1 cellular context compared by ENCODE assay signal in the genomic region with DNA sequence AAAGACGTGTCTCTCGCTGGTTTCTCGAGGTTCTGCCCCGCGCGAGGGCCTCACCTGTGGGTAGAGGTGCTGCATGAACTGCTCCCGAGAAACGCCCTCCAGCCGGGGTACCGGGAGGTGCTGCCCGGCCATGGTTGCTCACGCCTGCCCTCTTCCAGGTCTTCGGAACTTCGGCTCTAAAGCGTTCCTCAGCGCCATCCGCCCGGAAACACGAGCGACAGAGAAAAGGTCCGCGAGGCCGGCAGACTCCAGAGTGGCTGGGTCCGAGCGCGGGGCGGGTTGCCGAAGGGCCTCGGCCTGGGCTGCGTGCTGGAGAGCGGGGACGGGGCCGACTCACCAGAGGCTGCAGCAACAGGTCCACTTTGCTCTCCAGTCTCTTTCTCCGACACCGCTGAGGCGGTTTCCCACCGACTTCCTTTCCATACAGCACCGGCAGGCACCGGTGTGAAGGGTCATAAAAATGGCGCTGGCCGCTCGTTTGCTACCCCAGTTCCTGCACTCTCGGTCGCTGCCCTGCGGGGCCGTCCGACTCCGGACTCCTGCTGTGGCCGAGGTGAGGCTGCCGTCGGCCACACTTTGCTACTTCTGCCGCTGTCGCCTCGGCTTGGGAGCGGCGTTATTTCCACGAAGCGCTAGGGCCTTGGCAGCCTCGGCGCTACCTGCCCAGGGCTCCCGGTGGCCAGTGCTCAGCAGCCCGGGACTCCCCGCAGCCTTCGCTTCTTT.
A peak's percentile ranks its signal among the peaks of the same experiment; 100 is the strongest.
TF ChIP-seq lines count a peak whose summit lies in the region.

A gene with protein sequence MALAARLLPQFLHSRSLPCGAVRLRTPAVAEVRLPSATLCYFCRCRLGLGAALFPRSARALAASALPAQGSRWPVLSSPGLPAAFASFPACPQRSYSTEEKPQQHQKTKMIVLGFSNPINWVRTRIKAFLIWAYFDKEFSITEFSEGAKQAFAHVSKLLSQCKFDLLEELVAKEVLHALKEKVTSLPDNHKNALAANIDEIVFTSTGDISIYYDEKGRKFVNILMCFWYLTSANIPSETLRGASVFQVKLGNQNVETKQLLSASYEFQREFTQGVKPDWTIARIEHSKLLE (plus strand): TSS at position 244 of the 723 bp plus-strand sequence. CDS start 217 bp downstream, at position 461.
A gene with protein sequence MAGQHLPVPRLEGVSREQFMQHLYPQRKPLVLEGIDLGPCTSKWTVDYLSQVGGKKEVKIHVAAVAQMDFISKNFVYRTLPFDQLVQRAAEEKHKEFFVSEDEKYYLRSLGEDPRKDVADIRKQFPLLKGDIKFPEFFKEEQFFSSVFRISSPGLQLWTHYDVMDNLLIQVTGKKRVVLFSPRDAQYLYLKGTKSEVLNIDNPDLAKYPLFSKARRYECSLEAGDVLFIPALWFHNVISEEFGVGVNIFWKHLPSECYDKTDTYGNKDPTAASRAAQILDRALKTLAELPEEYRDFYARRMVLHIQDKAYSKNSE (minus strand): TSS at position 153 of the 723 bp plus-strand sequence. CDS start 21 bp downstream, at position 132.

TF ChIP-seq in K562, 482 proteins besides CTCF, POLR2A, EP300 and RAD21 (continued from another document and continues in another):
- TF ChIP-seq, protein P1, sequence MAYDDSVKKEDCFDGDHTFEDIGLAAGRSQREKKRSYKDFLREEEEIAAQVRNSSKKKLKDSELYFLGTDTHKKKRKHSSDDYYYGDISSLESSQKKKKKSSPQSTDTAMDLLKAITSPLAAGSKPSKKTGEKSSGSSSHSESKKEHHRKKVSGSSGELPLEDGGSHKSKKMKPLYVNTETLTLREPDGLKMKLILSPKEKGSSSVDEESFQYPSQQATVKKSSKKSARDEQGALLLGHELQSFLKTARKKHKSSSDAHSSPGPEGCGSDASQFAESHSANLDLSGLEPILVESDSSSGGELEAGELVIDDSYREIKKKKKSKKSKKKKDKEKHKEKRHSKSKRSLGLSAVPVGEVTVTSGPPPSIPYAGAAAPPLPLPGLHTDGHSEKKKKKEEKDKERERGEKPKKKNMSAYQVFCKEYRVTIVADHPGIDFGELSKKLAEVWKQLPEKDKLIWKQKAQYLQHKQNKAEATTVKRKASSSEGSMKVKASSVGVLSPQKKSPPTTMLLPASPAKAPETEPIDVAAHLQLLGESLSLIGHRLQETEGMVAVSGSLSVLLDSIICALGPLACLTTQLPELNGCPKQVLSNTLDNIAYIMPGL (CRISPR knock-in tag; IDR thresholded peaks at IDR 0.05): peak; percentile 72; the same call in 1 of the 2 replicates
- no peak for TF ChIP-seq CHD4 (IDR thresholded peaks at IDR 0.05; ENCODE audit: insufficient read depth, insufficient replicate concordance, low read depth, low read length, poor library complexity, severe bottlenecking)
- TF ChIP-seq MAFK (IDR thresholded peaks at IDR 0.05; ENCODE audit: low read length): no peak
- no peak for TF ChIP-seq SMAD2 (IDR thresholded peaks at IDR 0.05; ENCODE audit: low read depth, low read length)
- TF ChIP-seq HNRNPLL (IDR thresholded peaks at IDR 0.05; ENCODE audit: low read depth, low read length, poor library complexity, severe bottlenecking): no peak
- TF ChIP-seq, protein P2, sequence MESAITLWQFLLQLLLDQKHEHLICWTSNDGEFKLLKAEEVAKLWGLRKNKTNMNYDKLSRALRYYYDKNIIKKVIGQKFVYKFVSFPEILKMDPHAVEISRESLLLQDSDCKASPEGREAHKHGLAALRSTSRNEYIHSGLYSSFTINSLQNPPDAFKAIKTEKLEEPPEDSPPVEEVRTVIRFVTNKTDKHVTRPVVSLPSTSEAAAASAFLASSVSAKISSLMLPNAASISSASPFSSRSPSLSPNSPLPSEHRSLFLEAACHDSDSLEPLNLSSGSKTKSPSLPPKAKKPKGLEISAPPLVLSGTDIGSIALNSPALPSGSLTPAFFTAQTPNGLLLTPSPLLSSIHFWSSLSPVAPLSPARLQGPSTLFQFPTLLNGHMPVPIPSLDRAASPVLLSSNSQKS (CRISPR knock-in tag; IDR thresholded peaks at IDR 0.05): no peak
- TF ChIP-seq, protein P3, sequence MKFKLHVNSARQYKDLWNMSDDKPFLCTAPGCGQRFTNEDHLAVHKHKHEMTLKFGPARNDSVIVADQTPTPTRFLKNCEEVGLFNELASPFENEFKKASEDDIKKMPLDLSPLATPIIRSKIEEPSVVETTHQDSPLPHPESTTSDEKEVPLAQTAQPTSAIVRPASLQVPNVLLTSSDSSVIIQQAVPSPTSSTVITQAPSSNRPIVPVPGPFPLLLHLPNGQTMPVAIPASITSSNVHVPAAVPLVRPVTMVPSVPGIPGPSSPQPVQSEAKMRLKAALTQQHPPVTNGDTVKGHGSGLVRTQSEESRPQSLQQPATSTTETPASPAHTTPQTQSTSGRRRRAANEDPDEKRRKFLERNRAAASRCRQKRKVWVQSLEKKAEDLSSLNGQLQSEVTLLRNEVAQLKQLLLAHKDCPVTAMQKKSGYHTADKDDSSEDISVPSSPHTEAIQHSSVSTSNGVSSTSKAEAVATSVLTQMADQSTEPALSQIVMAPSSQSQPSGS (CRISPR knock-in tag; IDR thresholded peaks at IDR 0.05): 0 out of 2 replicates have a peak, but pooled peaks have one; percentile 28
- no peak for TF ChIP-seq ATF1 (CRISPR knock-in tag; IDR thresholded peaks at IDR 0.05)
- peak; percentile 90 for TF ChIP-seq ATF1 (tag; IDR thresholded peaks at IDR 0.05)
- no peak for TF ChIP-seq ZNF561 (CRISPR knock-in tag; conservative IDR thresholded peaks at IDR 0.05)
- TF ChIP-seq, protein P4, sequence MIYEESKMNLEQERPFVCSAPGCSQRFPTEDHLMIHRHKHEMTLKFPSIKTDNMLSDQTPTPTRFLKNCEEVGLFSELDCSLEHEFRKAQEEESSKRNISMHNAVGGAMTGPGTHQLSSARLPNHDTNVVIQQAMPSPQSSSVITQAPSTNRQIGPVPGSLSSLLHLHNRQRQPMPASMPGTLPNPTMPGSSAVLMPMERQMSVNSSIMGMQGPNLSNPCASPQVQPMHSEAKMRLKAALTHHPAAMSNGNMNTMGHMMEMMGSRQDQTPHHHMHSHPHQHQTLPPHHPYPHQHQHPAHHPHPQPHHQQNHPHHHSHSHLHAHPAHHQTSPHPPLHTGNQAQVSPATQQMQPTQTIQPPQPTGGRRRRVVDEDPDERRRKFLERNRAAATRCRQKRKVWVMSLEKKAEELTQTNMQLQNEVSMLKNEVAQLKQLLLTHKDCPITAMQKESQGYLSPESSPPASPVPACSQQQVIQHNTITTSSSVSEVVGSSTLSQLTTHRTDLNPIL (CRISPR knock-in tag; IDR thresholded peaks at IDR 0.05): no peak
- no peak for TF ChIP-seq ZNF830 (CRISPR knock-in tag; IDR thresholded peaks at IDR 0.05)
- peak; percentile 100 for TF ChIP-seq NR2C1 (IDR thresholded peaks at IDR 0.05)
- TF ChIP-seq NR2C1 (tag; IDR thresholded peaks at IDR 0.05): peak; percentile 100
- TF ChIP-seq, protein P5, sequence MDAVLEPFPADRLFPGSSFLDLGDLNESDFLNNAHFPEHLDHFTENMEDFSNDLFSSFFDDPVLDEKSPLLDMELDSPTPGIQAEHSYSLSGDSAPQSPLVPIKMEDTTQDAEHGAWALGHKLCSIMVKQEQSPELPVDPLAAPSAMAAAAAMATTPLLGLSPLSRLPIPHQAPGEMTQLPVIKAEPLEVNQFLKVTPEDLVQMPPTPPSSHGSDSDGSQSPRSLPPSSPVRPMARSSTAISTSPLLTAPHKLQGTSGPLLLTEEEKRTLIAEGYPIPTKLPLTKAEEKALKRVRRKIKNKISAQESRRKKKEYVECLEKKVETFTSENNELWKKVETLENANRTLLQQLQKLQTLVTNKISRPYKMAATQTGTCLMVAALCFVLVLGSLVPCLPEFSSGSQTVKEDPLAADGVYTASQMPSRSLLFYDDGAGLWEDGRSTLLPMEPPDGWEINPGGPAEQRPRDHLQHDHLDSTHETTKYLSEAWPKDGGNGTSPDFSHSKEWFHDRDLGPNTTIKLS (IDR thresholded peaks at IDR 0.05; ENCODE audit: borderline replicate concordance, low read depth): peak; percentile 79
- 0 out of 4 replicates have a peak, but pooled peaks of 1 of the 2 experiments have one; percentile 11 for TF ChIP-seq SRF (CRISPR knock-in tag; IDR thresholded peaks at IDR 0.05)
- TF ChIP-seq SPI1 (IDR thresholded peaks at IDR 0.05; ENCODE audit: borderline replicate concordance, low read depth, low read length): no peak
- peak; percentile 10; the same call in 1 of the 2 replicates for TF ChIP-seq JUND (IDR thresholded peaks at IDR 0.05; ENCODE audit: borderline replicate concordance, low read depth, low read length)
- 0 out of 3 replicates have a peak, but pooled peaks have one; percentile 9 for TF ChIP-seq JUND (tag; IDR thresholded peaks at IDR 0.05; ENCODE audit: borderline replicate concordance, low read depth, low read length)
- TF ChIP-seq KLF6 (CRISPR knock-in tag; IDR thresholded peaks at IDR 0.05; ENCODE audit: borderline replicate concordance): no peak
- TF ChIP-seq COPS2 (conservative IDR thresholded peaks at IDR 0.05): no peak
- TF ChIP-seq, protein P6, sequence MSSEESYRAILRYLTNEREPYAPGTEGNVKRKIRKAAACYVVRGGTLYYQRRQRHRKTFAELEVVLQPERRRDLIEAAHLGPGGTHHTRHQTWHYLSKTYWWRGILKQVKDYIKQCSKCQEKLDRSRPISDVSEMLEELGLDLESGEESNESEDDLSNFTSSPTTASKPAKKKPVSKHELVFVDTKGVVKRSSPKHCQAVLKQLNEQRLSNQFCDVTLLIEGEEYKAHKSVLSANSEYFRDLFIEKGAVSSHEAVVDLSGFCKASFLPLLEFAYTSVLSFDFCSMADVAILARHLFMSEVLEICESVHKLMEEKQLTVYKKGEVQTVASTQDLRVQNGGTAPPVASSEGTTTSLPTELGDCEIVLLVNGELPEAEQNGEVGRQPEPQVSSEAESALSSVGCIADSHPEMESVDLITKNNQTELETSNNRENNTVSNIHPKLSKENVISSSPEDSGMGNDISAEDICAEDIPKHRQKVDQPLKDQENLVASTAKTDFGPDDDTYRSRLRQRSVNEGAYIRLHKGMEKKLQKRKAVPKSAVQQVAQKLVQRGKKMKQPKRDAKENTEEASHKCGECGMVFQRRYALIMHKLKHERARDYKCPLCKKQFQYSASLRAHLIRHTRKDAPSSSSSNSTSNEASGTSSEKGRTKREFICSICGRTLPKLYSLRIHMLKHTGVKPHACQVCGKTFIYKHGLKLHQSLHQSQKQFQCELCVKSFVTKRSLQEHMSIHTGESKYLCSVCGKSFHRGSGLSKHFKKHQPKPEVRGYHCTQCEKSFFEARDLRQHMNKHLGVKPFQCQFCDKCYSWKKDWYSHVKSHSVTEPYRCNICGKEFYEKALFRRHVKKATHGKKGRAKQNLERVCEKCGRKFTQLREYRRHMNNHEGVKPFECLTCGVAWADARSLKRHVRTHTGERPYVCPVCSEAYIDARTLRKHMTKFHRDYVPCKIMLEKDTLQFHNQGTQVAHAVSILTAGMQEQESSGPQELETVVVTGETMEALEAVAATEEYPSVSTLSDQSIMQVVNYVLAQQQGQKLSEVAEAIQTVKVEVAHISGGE (CRISPR knock-in tag; IDR thresholded peaks at IDR 0.05): peak; percentile 98 to 99 (median 99)
- TF ChIP-seq ZNF764 (CRISPR knock-in tag; IDR thresholded peaks at IDR 0.05; ENCODE audit: low read depth): no peak
- TF ChIP-seq BCOR (IDR thresholded peaks at IDR 0.05): peak; percentile 44; the same call in 1 of the 2 replicates
- TF ChIP-seq ZNF347 (CRISPR knock-in tag; IDR thresholded peaks at IDR 0.05; ENCODE audit: low read depth): no peak
- TF ChIP-seq PTRF (tag; IDR thresholded peaks at IDR 0.05): no peak
- TF ChIP-seq BRF1 (IDR thresholded peaks at IDR 0.05; ENCODE audit: borderline replicate concordance, extremely low read depth, insufficient read length): no peak
- TF ChIP-seq, protein P7, sequence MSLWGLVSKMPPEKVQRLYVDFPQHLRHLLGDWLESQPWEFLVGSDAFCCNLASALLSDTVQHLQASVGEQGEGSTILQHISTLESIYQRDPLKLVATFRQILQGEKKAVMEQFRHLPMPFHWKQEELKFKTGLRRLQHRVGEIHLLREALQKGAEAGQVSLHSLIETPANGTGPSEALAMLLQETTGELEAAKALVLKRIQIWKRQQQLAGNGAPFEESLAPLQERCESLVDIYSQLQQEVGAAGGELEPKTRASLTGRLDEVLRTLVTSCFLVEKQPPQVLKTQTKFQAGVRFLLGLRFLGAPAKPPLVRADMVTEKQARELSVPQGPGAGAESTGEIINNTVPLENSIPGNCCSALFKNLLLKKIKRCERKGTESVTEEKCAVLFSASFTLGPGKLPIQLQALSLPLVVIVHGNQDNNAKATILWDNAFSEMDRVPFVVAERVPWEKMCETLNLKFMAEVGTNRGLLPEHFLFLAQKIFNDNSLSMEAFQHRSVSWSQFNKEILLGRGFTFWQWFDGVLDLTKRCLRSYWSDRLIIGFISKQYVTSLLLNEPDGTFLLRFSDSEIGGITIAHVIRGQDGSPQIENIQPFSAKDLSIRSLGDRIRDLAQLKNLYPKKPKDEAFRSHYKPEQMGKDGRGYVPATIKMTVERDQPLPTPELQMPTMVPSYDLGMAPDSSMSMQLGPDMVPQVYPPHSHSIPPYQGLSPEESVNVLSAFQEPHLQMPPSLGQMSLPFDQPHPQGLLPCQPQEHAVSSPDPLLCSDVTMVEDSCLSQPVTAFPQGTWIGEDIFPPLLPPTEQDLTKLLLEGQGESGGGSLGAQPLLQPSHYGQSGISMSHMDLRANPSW (CRISPR knock-in tag; IDR thresholded peaks at IDR 0.05): no peak
- TF ChIP-seq, protein P8, sequence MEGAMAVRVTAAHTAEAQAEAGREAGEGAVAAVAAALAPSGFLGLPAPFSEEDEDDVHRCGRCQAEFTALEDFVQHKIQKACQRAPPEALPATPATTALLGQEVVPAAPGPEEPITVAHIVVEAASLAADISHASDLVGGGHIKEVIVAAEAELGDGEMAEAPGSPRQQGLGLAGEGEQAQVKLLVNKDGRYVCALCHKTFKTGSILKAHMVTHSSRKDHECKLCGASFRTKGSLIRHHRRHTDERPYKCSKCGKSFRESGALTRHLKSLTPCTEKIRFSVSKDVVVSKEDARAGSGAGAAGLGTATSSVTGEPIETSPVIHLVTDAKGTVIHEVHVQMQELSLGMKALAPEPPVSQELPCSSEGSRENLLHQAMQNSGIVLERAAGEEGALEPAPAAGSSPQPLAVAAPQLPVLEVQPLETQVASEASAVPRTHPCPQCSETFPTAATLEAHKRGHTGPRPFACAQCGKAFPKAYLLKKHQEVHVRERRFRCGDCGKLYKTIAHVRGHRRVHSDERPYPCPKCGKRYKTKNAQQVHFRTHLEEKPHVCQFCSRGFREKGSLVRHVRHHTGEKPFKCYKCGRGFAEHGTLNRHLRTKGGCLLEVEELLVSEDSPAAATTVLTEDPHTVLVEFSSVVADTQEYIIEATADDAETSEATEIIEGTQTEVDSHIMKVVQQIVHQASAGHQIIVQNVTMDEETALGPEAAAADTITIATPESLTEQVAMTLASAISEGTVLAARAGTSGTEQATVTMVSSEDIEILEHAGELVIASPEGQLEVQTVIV (CRISPR knock-in tag; IDR thresholded peaks at IDR 0.05; ENCODE audit: borderline replicate concordance): no peak
- TF ChIP-seq EWSR1 (IDR thresholded peaks at IDR 0.05; ENCODE audit: borderline replicate concordance, low read depth, partially characterized antibody): no peak
- TF ChIP-seq, protein P9, sequence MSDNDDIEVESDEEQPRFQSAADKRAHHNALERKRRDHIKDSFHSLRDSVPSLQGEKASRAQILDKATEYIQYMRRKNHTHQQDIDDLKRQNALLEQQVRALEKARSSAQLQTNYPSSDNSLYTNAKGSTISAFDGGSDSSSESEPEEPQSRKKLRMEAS (CRISPR knock-in tag; IDR thresholded peaks at IDR 0.05): peak; percentile 49; the same call in 1 of the 2 replicates
- no peak for TF ChIP-seq FUS (optimal IDR thresholded peaks at IDR 0.05; ENCODE audit: low read depth, low read length)
- no peak for TF ChIP-seq ZBTB17 (CRISPR knock-in tag; IDR thresholded peaks at IDR 0.05)
- TF ChIP-seq NFXL1 (CRISPR knock-in tag; IDR thresholded peaks at IDR 0.05): no peak
- TF ChIP-seq FOXA1 (IDR thresholded peaks at IDR 0.05; ENCODE audit: borderline replicate concordance): no peak
